ENCODE assay signal across 8 cellular contexts in the genomic region with DNA sequence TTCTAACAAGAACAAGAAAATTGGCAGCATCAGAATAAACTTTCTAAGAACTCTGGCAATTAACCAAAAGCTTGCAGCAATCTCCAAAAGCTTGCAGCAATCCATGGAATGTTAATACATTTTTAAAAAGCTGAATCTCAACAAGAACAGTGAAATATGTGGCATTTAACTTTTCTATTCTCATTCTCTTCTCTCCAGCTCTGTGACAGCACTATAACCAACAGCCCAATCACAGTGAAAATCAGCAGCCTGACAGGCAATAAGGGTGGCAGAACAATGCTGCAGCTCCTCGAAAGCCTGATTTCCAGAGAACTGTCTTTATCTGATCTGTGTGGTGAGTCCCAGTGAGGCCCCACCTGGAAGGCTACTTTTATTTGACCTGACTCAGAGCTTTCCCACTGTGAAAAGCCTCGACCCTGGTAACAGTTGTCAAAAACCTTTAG.
DNase-seq lines count a peak whose midpoint lies in the region; ATAC-seq and TF ChIP-seq lines count a peak whose summit lies in the region.

No MANE protein-coding gene starts in this region.

- H3K36me3 ChIP-seq in DOHH2 (ENCODE audit: control insufficient read depth, low read length), result peaks cover 3% of the 10 kb centered on the region; the same call in 1 of the 2 replicates
- H3K36me3 ChIP-seq in mesodermal cell (ENCODE audit: control insufficient read depth, insufficient read depth, low read length), result no peaks in the 10 kb centered on the region
- H3K36me3 ChIP-seq in ascending aorta, result no peaks in the 10 kb centered on the region

- H3K4me3 ChIP-seq in DOHH2 (ENCODE audit: low read length) (peak overlapping the region; percentile 56), mesodermal cell (ENCODE audit: extremely low read depth, insufficient read depth, low read length, poor library complexity, severe bottlenecking) (no peak overlapping the region), ascending aorta (no peak overlapping the region)

- DNase-seq in GDM1 (lab: John Stamatoyannopoulos, UW) (no peak), ascending aorta (ENCODE audit: low spot score in 2 of 2) (no peak)
- DNase-seq in activated CD8-positive, alpha-beta memory T cell treated with anti-CD3 and anti-CD28 coated beads, Interleukin-2, amount 50 U/mL, for 48 hours, result no peak
- DNase-seq in stimulated activated CD4-positive, alpha-beta T cell treated with anti-CD3 and anti-CD28 coated beads, Interleukin-2, amount 100 ng/mL, for 24 hours, result no peak

- peaks cover 89% of the 10 kb centered on the region for H3K79me2 ChIP-seq in DOHH2 (ENCODE audit: control insufficient read depth, low read length)

- H3K27me3 ChIP-seq in DOHH2 (ENCODE audit: control insufficient read depth, low read length) (no peaks in the 10 kb centered on the region), ascending aorta (no peaks in the 10 kb centered on the region)

- H3F3A ChIP-seq in DOHH2 (ENCODE audit: control insufficient read depth, insufficient read depth), result peaks cover 46% of the 10 kb centered on the region

- ATAC-seq in HG02678 (IDR thresholded peaks at IDR 0.05; ENCODE audit: unreplicated experiment) (peak; percentile 6), SK-N-SH treated with all-trans-retinoic acid at 6 μM for 48 hours (peak; percentile 96)

- intact Hi-C loops in ascending aorta (cut with DNase I), result no loop called here

- H3K9me3 ChIP-seq in DOHH2 (ENCODE audit: control insufficient read depth, insufficient read depth, low read length) (no peaks in the 10 kb centered on the region), mesodermal cell (ENCODE audit: control insufficient read depth, low read length) (no peaks in the 10 kb centered on the region), ascending aorta (no peaks in the 10 kb centered on the region)

- no peak for TF ChIP-seq CTCF in DOHH2 (IDR thresholded peaks at IDR 0.05; ENCODE audit: low read depth, low read length, poor library complexity, severe bottlenecking)
- no peak for TF ChIP-seq CTCF in ascending aorta (IDR thresholded peaks at IDR 0.05)

- H3K9me2 ChIP-seq in DOHH2 (replicated peaks; ENCODE audit: control insufficient read depth, low read length), result no peaks in the 10 kb centered on the region

- peak overlapping the region; percentile 68 for H3K27ac ChIP-seq in DOHH2 (ENCODE audit: low read depth, low read length)
- peak overlapping the region; percentile 54 for H3K27ac ChIP-seq in mesodermal cell (ENCODE audit: low read depth, low read length, severe bottlenecking)
- no peak overlapping the region for H3K27ac ChIP-seq in ascending aorta

- 6 to 17% methylated on average over 1 to 2 of the region's 2 CpGs for WGBS in mesodermal cell (ENCODE audit: insufficient coverage in 2 of 2), 2 experiments

- H4K20me1 ChIP-seq in DOHH2 (ENCODE audit: control insufficient read depth, insufficient read depth, low read depth, low read length), result no peaks in the 10 kb centered on the region

- H3K4me1 ChIP-seq in DOHH2 (ENCODE audit: control insufficient read depth, low read length), result peaks cover 73% of the 10 kb centered on the region
- H3K4me1 ChIP-seq in mesodermal cell (ENCODE audit: control insufficient read depth, insufficient read depth, low read length, poor library complexity, severe bottlenecking), result peaks cover 19% of the 10 kb centered on the region
- peaks cover 9 to 26% of the 10 kb centered on the region in 2 donors for H3K4me1 ChIP-seq in ascending aorta

- peak overlapping the region; percentile 91 for H3K4me2 ChIP-seq in DOHH2 (ENCODE audit: low read length)

TF ChIP-seq in SK-N-SH treated with all-trans-retinoic acid at 6 μM for 48 hours, 23 proteins besides CTCF, POLR2A, EP300 and RAD21:
- no peak for TF ChIP-seq ARNTL (CRISPR knock-in tag; IDR thresholded peaks at IDR 0.05; ENCODE audit: borderline replicate concordance, low read depth)
- TF ChIP-seq, protein P1, sequence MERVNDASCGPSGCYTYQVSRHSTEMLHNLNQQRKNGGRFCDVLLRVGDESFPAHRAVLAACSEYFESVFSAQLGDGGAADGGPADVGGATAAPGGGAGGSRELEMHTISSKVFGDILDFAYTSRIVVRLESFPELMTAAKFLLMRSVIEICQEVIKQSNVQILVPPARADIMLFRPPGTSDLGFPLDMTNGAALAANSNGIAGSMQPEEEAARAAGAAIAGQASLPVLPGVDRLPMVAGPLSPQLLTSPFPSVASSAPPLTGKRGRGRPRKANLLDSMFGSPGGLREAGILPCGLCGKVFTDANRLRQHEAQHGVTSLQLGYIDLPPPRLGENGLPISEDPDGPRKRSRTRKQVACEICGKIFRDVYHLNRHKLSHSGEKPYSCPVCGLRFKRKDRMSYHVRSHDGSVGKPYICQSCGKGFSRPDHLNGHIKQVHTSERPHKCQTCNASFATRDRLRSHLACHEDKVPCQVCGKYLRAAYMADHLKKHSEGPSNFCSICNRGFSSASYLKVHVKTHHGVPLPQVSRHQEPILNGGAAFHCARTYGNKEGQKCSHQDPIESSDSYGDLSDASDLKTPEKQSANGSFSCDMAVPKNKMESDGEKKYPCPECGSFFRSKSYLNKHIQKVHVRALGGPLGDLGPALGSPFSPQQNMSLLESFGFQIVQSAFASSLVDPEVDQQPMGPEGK (CRISPR knock-in tag; IDR thresholded peaks at IDR 0.05; ENCODE audit: borderline replicate concordance), result peak; percentile 22; the same call in 1 of the 2 replicates
- TF ChIP-seq ZNF70 (CRISPR knock-in tag; IDR thresholded peaks at IDR 0.05), result no peak
- no peak for TF ChIP-seq GLIS3 (CRISPR knock-in tag; IDR thresholded peaks at IDR 0.05)
- TF ChIP-seq, protein P2, sequence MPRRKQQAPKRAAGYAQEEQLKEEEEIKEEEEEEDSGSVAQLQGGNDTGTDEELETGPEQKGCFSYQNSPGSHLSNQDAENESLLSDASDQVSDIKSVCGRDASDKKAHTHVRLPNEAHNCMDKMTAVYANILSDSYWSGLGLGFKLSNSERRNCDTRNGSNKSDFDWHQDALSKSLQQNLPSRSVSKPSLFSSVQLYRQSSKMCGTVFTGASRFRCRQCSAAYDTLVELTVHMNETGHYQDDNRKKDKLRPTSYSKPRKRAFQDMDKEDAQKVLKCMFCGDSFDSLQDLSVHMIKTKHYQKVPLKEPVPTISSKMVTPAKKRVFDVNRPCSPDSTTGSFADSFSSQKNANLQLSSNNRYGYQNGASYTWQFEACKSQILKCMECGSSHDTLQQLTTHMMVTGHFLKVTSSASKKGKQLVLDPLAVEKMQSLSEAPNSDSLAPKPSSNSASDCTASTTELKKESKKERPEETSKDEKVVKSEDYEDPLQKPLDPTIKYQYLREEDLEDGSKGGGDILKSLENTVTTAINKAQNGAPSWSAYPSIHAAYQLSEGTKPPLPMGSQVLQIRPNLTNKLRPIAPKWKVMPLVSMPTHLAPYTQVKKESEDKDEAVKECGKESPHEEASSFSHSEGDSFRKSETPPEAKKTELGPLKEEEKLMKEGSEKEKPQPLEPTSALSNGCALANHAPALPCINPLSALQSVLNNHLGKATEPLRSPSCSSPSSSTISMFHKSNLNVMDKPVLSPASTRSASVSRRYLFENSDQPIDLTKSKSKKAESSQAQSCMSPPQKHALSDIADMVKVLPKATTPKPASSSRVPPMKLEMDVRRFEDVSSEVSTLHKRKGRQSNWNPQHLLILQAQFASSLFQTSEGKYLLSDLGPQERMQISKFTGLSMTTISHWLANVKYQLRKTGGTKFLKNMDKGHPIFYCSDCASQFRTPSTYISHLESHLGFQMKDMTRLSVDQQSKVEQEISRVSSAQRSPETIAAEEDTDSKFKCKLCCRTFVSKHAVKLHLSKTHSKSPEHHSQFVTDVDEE (CRISPR knock-in tag; IDR thresholded peaks at IDR 0.05), result no peak
- TF ChIP-seq PPARA (CRISPR knock-in tag; IDR thresholded peaks at IDR 0.05; ENCODE audit: borderline replicate concordance), result no peak
- 0 out of 2 replicates have a peak, but pooled peaks have one; percentile 15 for TF ChIP-seq TCF4 (CRISPR knock-in tag; IDR thresholded peaks at IDR 0.05; ENCODE audit: borderline replicate concordance)
- no peak for TF ChIP-seq ESRRG (CRISPR knock-in tag; IDR thresholded peaks at IDR 0.05)
- no peak for TF ChIP-seq RARB (CRISPR knock-in tag; IDR thresholded peaks at IDR 0.05)
- TF ChIP-seq OSR1 (CRISPR knock-in tag; IDR thresholded peaks at IDR 0.05), result no peak
- no peak for TF ChIP-seq ZNF8 (CRISPR knock-in tag; IDR thresholded peaks at IDR 0.05)
- TF ChIP-seq CSRNP3 (CRISPR knock-in tag; IDR thresholded peaks at IDR 0.05), result no peak
- no peak for TF ChIP-seq SNAI2 (CRISPR knock-in tag; IDR thresholded peaks at IDR 0.05)
- peak; percentile 91 for TF ChIP-seq ISL1 (CRISPR knock-in tag; IDR thresholded peaks at IDR 0.05)
- no peak for TF ChIP-seq TOX (CRISPR knock-in tag; IDR thresholded peaks at IDR 0.05; ENCODE audit: borderline replicate concordance)

Comparison
In these comparisons a context has a peak if more than half of its experiments do, and no peak if none do; other contexts are left out.
1. H3K27ac ChIP-seq: peak in DOHH2 (single experiment) and mesodermal cell (single experiment); none in ascending aorta (0 of 2).